Comparison of ENCODE assay signal across 17 cellular contexts in genomic region chr21:41373253-41373652, GRCh38. TPM values are rescaled to one million over a fixed set of nuclear protein-coding genes. Genes with fewer than 3 reads are reported as not detected.
DNase-seq lines count a peak whose midpoint lies in the region; ATAC-seq and TF ChIP-seq lines count a peak whose summit lies in the region.
"Had no signal": no experiment of that assay in that cellular context is flagged by ENCODE, and none has a peak within 500 bp of the region (broad histone marks: within the 10 kb centered on the region; RNA-seq: fewer than 3 reads in every experiment).

No MANE protein-coding gene starts in this region.

- peaks cover 42% of the 10 kb centered on the region for H3K4me1 Mint-ChIP-seq in activated naive CD8-positive, alpha-beta T cell treated with anti-CD3 and anti-CD28 coated beads, Interleukin-2, amount 10 ng/mL, durations not matched to agents 7 days and 5 days
- peaks cover 44% of the 10 kb centered on the region for H3K4me1 Mint-ChIP-seq in activated naive CD8-positive, alpha-beta T cell treated with anti-CD3 and anti-CD28 coated beads for 36 hours
- H3K4me1 Mint-ChIP-seq in endodermal cell (peaks cover 4% of the 10 kb centered on the region), WTC11 (peaks cover 19% of the 10 kb centered on the region)

- H3K27ac ChIP-seq in OCI-LY1 (ENCODE audit: low read depth, low read length, poor library complexity, severe bottlenecking): no peak overlapping the region
- no peak overlapping the region for H3K27ac ChIP-seq in endodermal cell (ENCODE audit: low read depth, low read length)
- no peak overlapping the region for H3K27ac ChIP-seq in vagina
- H3K27ac ChIP-seq: C4-2B, RWPE1 had no signal

- H3K9me3 ChIP-seq in OCI-LY1 (ENCODE audit: low read length) (no peaks in the 10 kb centered on the region), endodermal cell (ENCODE audit: control insufficient read depth, low read length) (no peaks in the 10 kb centered on the region), vagina (no peaks in the 10 kb centered on the region)
- H3K9me3 ChIP-seq: SK-N-SH had no signal

- H3K9ac ChIP-seq in OCI-LY1 (ENCODE audit: low read length) (no peak overlapping the region; the same call in 1 of the 2 replicates), endodermal cell (ENCODE audit: extremely low read depth, low read length, poor library complexity, severe bottlenecking) (no peak overlapping the region)
- H3K9ac ChIP-seq: SK-N-SH had no signal

- H3K27me3 ChIP-seq in OCI-LY1 (ENCODE audit: insufficient read depth, low read length) (no peaks in the 10 kb centered on the region), endodermal cell (ENCODE audit: control insufficient read depth, insufficient read depth, low read length, poor library complexity, severe bottlenecking) (no peaks in the 10 kb centered on the region), vagina (no peaks in the 10 kb centered on the region)

- H3K4me1 ChIP-seq in OCI-LY1 (ENCODE audit: insufficient read depth, low read length, severe bottlenecking) (peaks cover 42% of the 10 kb centered on the region), endodermal cell (ENCODE audit: control insufficient read depth, insufficient read depth, low read length) (peaks cover 7% of the 10 kb centered on the region), vagina (peaks cover 22% of the 10 kb centered on the region)

- no peak for ATAC-seq in activated naive CD8-positive, alpha-beta T cell treated with anti-CD3 and anti-CD28 coated beads, Interleukin-2, amount 10 ng/mL, durations not matched to agents 7 days and 5 days (ENCODE audit: low read depth)
- ATAC-seq in WTC11: no peak
- no peak for ATAC-seq in HG02610 (IDR thresholded peaks at IDR 0.05; ENCODE audit: unreplicated experiment)
- ATAC-seq: K562 had no signal

- WGBS in endodermal cell (ENCODE audit: insufficient coverage in 1 of 2, insufficient read length in 1 of 2), 2 experiments: 69 to 75% methylated on average over 4 of the region's 4 CpGs

- no peak overlapping the region for H3K4me3 Mint-ChIP-seq in activated naive CD8-positive, alpha-beta T cell treated with anti-CD3 and anti-CD28 coated beads, Interleukin-2, amount 10 ng/mL, durations not matched to agents 7 days and 5 days
- no peak overlapping the region for H3K4me3 Mint-ChIP-seq in activated naive CD8-positive, alpha-beta T cell treated with anti-CD3 and anti-CD28 coated beads for 36 hours
- no peak overlapping the region for H3K4me3 Mint-ChIP-seq in endodermal cell
- no peak overlapping the region for H3K4me3 Mint-ChIP-seq in WTC11

- H3K27ac Mint-ChIP-seq in activated naive CD8-positive, alpha-beta T cell treated with anti-CD3 and anti-CD28 coated beads, Interleukin-2, amount 10 ng/mL, durations not matched to agents 7 days and 5 days: peak overlapping the region; percentile 38
- no peak overlapping the region for H3K27ac Mint-ChIP-seq in activated naive CD8-positive, alpha-beta T cell treated with anti-CD3 and anti-CD28 coated beads for 36 hours
- no peak overlapping the region for H3K27ac Mint-ChIP-seq in endodermal cell
- H3K27ac Mint-ChIP-seq in WTC11: no peak overlapping the region

- intact Hi-C loops in vagina (cut with DNase I): no loop called here

- H3K27me3 Mint-ChIP-seq in activated naive CD8-positive, alpha-beta T cell treated with anti-CD3 and anti-CD28 coated beads, Interleukin-2, amount 10 ng/mL, durations not matched to agents 7 days and 5 days: no peaks in the 10 kb centered on the region
- H3K27me3 Mint-ChIP-seq in activated naive CD8-positive, alpha-beta T cell treated with anti-CD3 and anti-CD28 coated beads for 36 hours: no peaks in the 10 kb centered on the region
- H3K27me3 Mint-ChIP-seq in endodermal cell (ENCODE audit: insufficient read depth) (peaks cover 6% of the 10 kb centered on the region), WTC11 (ENCODE audit: low read depth) (no peaks in the 10 kb centered on the region)

- H3F3A ChIP-seq in OCI-LY1 (ENCODE audit: insufficient read depth, low read length): no peaks in the 10 kb centered on the region

- H4K20me1 ChIP-seq in OCI-LY1 (ENCODE audit: insufficient read depth, low read length): no peaks in the 10 kb centered on the region

- H3K36me3 Mint-ChIP-seq in activated naive CD8-positive, alpha-beta T cell treated with anti-CD3 and anti-CD28 coated beads, Interleukin-2, amount 10 ng/mL, durations not matched to agents 7 days and 5 days: peaks cover 25% of the 10 kb centered on the region
- H3K36me3 Mint-ChIP-seq in activated naive CD8-positive, alpha-beta T cell treated with anti-CD3 and anti-CD28 coated beads for 36 hours: peaks cover 12% of the 10 kb centered on the region
- no peaks in the 10 kb centered on the region for H3K36me3 Mint-ChIP-seq in endodermal cell (ENCODE audit: low read depth)
- H3K36me3 Mint-ChIP-seq in WTC11: no peaks in the 10 kb centered on the region

- H3K79me2 ChIP-seq in OCI-LY1 (ENCODE audit: insufficient read depth, low read length): peaks cover 31% of the 10 kb centered on the region

- TF ChIP-seq POLR2A in vagina (IDR thresholded peaks at IDR 0.05): no peak

- peak overlapping the region; percentile 81 for H3K4me3 ChIP-seq in OCI-LY1 (ENCODE audit: low read depth, low read length, poor library complexity, severe bottlenecking)
- no peak overlapping the region for H3K4me3 ChIP-seq in endodermal cell (ENCODE audit: low read length)
- no peak overlapping the region for H3K4me3 ChIP-seq in vagina
- H3K4me3 ChIP-seq: K562 had no signal

- H2AFZ ChIP-seq in OCI-LY1 (ENCODE audit: low read length): no peak overlapping the region

- H3K36me3 ChIP-seq in OCI-LY1 (ENCODE audit: insufficient read depth, low read length): peaks cover 55% of the 10 kb centered on the region
- no peaks in the 10 kb centered on the region for H3K36me3 ChIP-seq in endodermal cell (ENCODE audit: control insufficient read depth, insufficient read depth, low read length)
- H3K36me3 ChIP-seq in vagina: no peaks in the 10 kb centered on the region

- no peak for DNase-seq in activated naive CD8-positive, alpha-beta T cell treated with anti-CD3 and anti-CD28 coated beads, Interleukin-2, amount 10 ng/mL, durations not matched to agents 7 days and 5 days
- DNase-seq in activated naive CD8-positive, alpha-beta T cell treated with anti-CD3 and anti-CD28 coated beads for 36 hours: no peak
- DNase-seq in endodermal cell (peak; percentile 22), vagina (ENCODE audit: extremely low spot score in 2 of 2) (no peak), WTC11 (ENCODE audit: low spot score) (no peak)
- DNase-seq: NCI-H1092 treated with DMSO at 0.1 percent for 48 hours, NCI-H1436 treated with DMSO at 0.1 percent for 48 hours, NCI-H1930, NCI-H2227 treated with DMSO at 0.1 percent for 48 hours, NCI-H510A, SHP77 treated with DMSO at 0.1 percent for 48 hours, SK-N-SH had no signal

- POLR2A ChIA-PET in activated naive CD8-positive, alpha-beta T cell treated with anti-CD3 and anti-CD28 coated beads, Interleukin-2, amount 10 ng/mL, durations not matched to agents 7 days and 5 days (lab: Charles Lee): interaction anchor here (1.0 to 5.4 kb wide), 3 partner anchors 11 to 53 kb away, joined by 3 to 50 read pairs (median 15); partner anchors contain the start of genes MX1 and MX2
- POLR2A ChIA-PET in WTC11 (lab: Charles Lee): no interaction called here

- no peaks in the 10 kb centered on the region for H3K9me2 ChIP-seq in OCI-LY1 (ENCODE audit: low read depth, low read length)
- H3K9me2 ChIP-seq: SK-N-SH had no signal

- H3K9me3 Mint-ChIP-seq in activated naive CD8-positive, alpha-beta T cell treated with anti-CD3 and anti-CD28 coated beads, Interleukin-2, amount 10 ng/mL, durations not matched to agents 7 days and 5 days: no peaks in the 10 kb centered on the region
- H3K9me3 Mint-ChIP-seq in activated naive CD8-positive, alpha-beta T cell treated with anti-CD3 and anti-CD28 coated beads for 36 hours: no peaks in the 10 kb centered on the region
- H3K9me3 Mint-ChIP-seq in endodermal cell (no peaks in the 10 kb centered on the region), WTC11 (peaks cover 6% of the 10 kb centered on the region; the same call in 1 of the 2 replicates)

- H3K4me2 ChIP-seq in OCI-LY1 (ENCODE audit: low read length): peak overlapping the region; percentile 87; the same call in 1 of the 2 replicates
- H3K4me2 ChIP-seq: SK-N-SH had no signal

- no peak for TF ChIP-seq CTCF in OCI-LY1 (IDR thresholded peaks at IDR 0.05; ENCODE audit: low read length)
- TF ChIP-seq CTCF in endodermal cell (conservative IDR thresholded peaks at IDR 0.05): no peak
- TF ChIP-seq CTCF in vagina (IDR thresholded peaks at IDR 0.05): no peak
- TF ChIP-seq CTCF in WTC11 (IDR thresholded peaks at IDR 0.05): no peak

- CTCF ChIA-PET in WTC11 (lab: Charles Lee): interaction anchor here (0.7 kb wide), 1 partner anchor 13 kb away, joined by 3 read pairs; no protein-coding TSS in a partner anchor

RNA-seq across cellular contexts. Expression of gene MX2, which starts 11.4 kb away (rescaled TPM):
- total RNA-seq in activated naive CD8-positive, alpha-beta T cell treated with anti-CD3 and anti-CD28 coated beads, Interleukin-2, amount 10 ng/mL, durations not matched to agents 7 days and 5 days: 100 to 1,000 TPM; 103 to 106 TPM
- 10 to 100 TPM; 30.2 to 31.3 TPM for total RNA-seq in activated naive CD8-positive, alpha-beta T cell treated with anti-CD3 and anti-CD28 coated beads for 36 hours
- 10 to 100 TPM in 1 of 2 donors, 1 to 10 TPM in 1; 1.6 to 11.4 TPM for total RNA-seq in endodermal cell
- 0.50 TPM for polyA plus RNA-seq in endodermal cell (2013, experiment 1 of 2)
- polyA plus RNA-seq in endodermal cell (2013, experiment 2 of 2): 0.33 TPM
- 13.5 TPM for total RNA-seq in vagina
- 2.6 to 4.0 TPM (median 2.7 TPM) in 3 replicates for total RNA-seq in WTC11 (2021)

RNA-seq across cellular contexts. Expression of gene MX1, which starts 52.8 kb away (rescaled TPM):
- 100 to 1,000 TPM; 609 to 666 TPM for total RNA-seq in activated naive CD8-positive, alpha-beta T cell treated with anti-CD3 and anti-CD28 coated beads, Interleukin-2, amount 10 ng/mL, durations not matched to agents 7 days and 5 days
- 100 to 1,000 TPM; 108 to 109 TPM for total RNA-seq in activated naive CD8-positive, alpha-beta T cell treated with anti-CD3 and anti-CD28 coated beads for 36 hours
- under 1 TPM; 0.42 to 0.84 TPM for total RNA-seq in endodermal cell
- polyA plus RNA-seq in endodermal cell (2013, experiment 1 of 2): 1.1 TPM
- 0.79 TPM for polyA plus RNA-seq in endodermal cell (2013, experiment 2 of 2)
- total RNA-seq in vagina: 16.7 TPM
- 3.6 to 4.6 TPM (median 4.0 TPM) in 3 replicates for total RNA-seq in WTC11 (2021)

RNA-seq across cellular contexts. Expression of gene FAM3B, which starts 56.7 kb away (rescaled TPM):
- total RNA-seq in activated naive CD8-positive, alpha-beta T cell treated with anti-CD3 and anti-CD28 coated beads, Interleukin-2, amount 10 ng/mL, durations not matched to agents 7 days and 5 days: not detected
- total RNA-seq in activated naive CD8-positive, alpha-beta T cell treated with anti-CD3 and anti-CD28 coated beads for 36 hours: not detected
- total RNA-seq in endodermal cell (1 to 10 TPM; 2.1 to 3.1 TPM), vagina (2.9 TPM), WTC11 (2021) (1.4 to 3.6 TPM (median 3.0 TPM) in 3 replicates)
- polyA plus RNA-seq in endodermal cell (2013, experiment 1 of 2): 0.32 TPM
- 0.46 TPM for polyA plus RNA-seq in endodermal cell (2013, experiment 2 of 2)
- polyA plus RNA-seq: SK-N-SH had no signal

Comparison
In these comparisons a context has a peak if more than half of its experiments do, and no peak if none do; other contexts are left out.
1. RNA of gene MX1, which starts 52.8 kb away (total RNA-seq): 609 to 666 TPM in activated naive CD8-positive, alpha-beta T cell treated with anti-CD3 and anti-CD28 coated beads, Interleukin-2, amount 10 ng/mL, durations not matched to agents 7 days and 5 days; 108 to 109 TPM in activated naive CD8-positive, alpha-beta T cell treated with anti-CD3 and anti-CD28 coated beads for 36 hours, 16.7 TPM in vagina (single experiment), 3.6 to 4.6 TPM in WTC11 and 0.42 to 0.84 TPM in endodermal cell; every median in the first group is over 4 times any median in the second.